ENCODE assay signal across 1 cellular context in genomic region chr11:13896990-13897353, GRCh38.
TF ChIP-seq lines count a peak whose summit lies in the region.

No MANE protein-coding gene starts in this region.

TF ChIP-seq in HepG2, 621 proteins besides CTCF, POLR2A, EP300 and RAD21 (continued from another document):
- TF ChIP-seq MAF1 (CRISPR knock-in tag; IDR thresholded peaks at IDR 0.05; ENCODE audit: borderline replicate concordance) (no peak), GATAD2A (CRISPR knock-in tag; IDR thresholded peaks at IDR 0.05) (no peak), FIP1L1 (IDR thresholded peaks at IDR 0.05; ENCODE audit: borderline replicate concordance, insufficient read depth, low read depth, low read length) (no peak)
